ENCODE assay signal across 1 cellular context in the genomic region with DNA sequence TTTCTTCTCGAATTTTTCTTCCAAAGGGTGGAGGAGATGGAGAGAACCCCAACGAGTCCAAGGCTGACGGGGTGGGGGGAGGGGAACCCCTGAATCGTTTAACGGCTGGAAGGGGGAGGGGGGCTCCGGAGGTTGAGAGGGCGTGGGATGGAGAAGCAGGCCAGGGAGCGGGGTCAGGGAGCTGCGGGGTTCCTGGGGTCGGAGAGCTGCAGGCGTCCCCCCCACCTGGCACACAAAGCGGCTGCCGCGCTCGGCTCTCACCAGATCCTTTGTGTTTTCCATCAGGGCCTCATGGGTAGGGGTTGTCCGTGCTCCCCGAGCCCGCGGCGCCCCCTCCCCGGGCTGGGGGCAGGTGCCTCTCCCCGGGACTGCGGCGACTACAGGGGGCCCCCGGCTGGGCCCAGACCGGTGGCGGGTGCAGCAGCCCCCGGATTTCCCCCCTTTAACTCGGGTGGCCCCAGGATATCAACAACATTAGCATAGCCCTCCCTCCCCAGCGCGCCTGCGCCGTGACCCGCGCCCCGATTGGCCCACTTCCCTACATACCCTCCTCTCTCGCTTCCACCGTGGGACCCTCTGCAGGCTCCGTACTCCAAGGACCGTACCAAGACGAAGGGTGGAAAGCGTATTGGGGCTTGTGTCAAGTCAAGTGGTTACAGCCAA.
A peak's percentile ranks its signal among the peaks of the same experiment; 100 is the strongest.
TF ChIP-seq lines count a peak whose summit lies in the region.

A gene (minus strand): TSS at position 476 of the 663 bp plus-strand sequence. CDS start 34,888 bp downstream, outside the sequence.

TF ChIP-seq in HepG2, 621 proteins besides CTCF, POLR2A, EP300 and RAD21 (continued from another document and continues in another):
- TF ChIP-seq, protein P1, sequence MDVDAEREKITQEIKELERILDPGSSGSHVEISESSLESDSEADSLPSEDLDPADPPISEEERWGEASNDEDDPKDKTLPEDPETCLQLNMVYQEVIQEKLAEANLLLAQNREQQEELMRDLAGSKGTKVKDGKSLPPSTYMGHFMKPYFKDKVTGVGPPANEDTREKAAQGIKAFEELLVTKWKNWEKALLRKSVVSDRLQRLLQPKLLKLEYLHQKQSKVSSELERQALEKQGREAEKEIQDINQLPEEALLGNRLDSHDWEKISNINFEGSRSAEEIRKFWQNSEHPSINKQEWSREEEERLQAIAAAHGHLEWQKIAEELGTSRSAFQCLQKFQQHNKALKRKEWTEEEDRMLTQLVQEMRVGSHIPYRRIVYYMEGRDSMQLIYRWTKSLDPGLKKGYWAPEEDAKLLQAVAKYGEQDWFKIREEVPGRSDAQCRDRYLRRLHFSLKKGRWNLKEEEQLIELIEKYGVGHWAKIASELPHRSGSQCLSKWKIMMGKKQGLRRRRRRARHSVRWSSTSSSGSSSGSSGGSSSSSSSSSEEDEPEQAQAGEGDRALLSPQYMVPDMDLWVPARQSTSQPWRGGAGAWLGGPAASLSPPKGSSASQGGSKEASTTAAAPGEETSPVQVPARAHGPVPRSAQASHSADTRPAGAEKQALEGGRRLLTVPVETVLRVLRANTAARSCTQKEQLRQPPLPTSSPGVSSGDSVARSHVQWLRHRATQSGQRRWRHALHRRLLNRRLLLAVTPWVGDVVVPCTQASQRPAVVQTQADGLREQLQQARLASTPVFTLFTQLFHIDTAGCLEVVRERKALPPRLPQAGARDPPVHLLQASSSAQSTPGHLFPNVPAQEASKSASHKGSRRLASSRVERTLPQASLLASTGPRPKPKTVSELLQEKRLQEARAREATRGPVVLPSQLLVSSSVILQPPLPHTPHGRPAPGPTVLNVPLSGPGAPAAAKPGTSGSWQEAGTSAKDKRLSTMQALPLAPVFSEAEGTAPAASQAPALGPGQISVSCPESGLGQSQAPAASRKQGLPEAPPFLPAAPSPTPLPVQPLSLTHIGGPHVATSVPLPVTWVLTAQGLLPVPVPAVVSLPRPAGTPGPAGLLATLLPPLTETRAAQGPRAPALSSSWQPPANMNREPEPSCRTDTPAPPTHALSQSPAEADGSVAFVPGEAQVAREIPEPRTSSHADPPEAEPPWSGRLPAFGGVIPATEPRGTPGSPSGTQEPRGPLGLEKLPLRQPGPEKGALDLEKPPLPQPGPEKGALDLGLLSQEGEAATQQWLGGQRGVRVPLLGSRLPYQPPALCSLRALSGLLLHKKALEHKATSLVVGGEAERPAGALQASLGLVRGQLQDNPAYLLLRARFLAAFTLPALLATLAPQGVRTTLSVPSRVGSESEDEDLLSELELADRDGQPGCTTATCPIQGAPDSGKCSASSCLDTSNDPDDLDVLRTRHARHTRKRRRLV (CRISPR knock-in tag; IDR thresholded peaks at IDR 0.05), result peak; percentile 66; the same call in 1 of the 2 replicates
- no peak for TF ChIP-seq DNMT1 (CRISPR knock-in tag; IDR thresholded peaks at IDR 0.05)
- TF ChIP-seq XRCC5 (optimal IDR thresholded peaks at IDR 0.05; ENCODE audit: low read length), result no peak
- no peak for TF ChIP-seq ZNF839 (CRISPR knock-in tag; IDR thresholded peaks at IDR 0.05; ENCODE audit: borderline replicate concordance)
- no peak for TF ChIP-seq ZFP36L1 (CRISPR knock-in tag; IDR thresholded peaks at IDR 0.05)
- peak; percentile 11; the same call in 1 of the 2 replicates for TF ChIP-seq ZNF556 (CRISPR knock-in tag; IDR thresholded peaks at IDR 0.05; ENCODE audit: borderline replicate concordance)
- TF ChIP-seq RFX3 (CRISPR knock-in tag; IDR thresholded peaks at IDR 0.05), result no peak
- TF ChIP-seq RORA (CRISPR knock-in tag; IDR thresholded peaks at IDR 0.05), result no peak
- no peak for TF ChIP-seq STAT5B (CRISPR knock-in tag; IDR thresholded peaks at IDR 0.05)
- 0 out of 2 replicates have a peak, but pooled peaks have one; percentile 48 for TF ChIP-seq ZNF160 (CRISPR knock-in tag; IDR thresholded peaks at IDR 0.05)
- TF ChIP-seq POLR2G (IDR thresholded peaks at IDR 0.05; ENCODE audit: low read depth, low read length), result 0 out of 2 replicates have a peak, but pooled peaks have one; percentile 60
- TF ChIP-seq, protein P2, sequence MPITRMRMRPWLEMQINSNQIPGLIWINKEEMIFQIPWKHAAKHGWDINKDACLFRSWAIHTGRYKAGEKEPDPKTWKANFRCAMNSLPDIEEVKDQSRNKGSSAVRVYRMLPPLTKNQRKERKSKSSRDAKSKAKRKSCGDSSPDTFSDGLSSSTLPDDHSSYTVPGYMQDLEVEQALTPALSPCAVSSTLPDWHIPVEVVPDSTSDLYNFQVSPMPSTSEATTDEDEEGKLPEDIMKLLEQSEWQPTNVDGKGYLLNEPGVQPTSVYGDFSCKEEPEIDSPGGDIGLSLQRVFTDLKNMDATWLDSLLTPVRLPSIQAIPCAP (CRISPR knock-in tag; IDR thresholded peaks at IDR 0.05; ENCODE audit: low read depth), result no peak
- TF ChIP-seq SP2 (CRISPR knock-in tag; IDR thresholded peaks at IDR 0.05), result peak; percentile 51
- TF ChIP-seq ZNF101 (CRISPR knock-in tag; IDR thresholded peaks at IDR 0.05; ENCODE audit: borderline replicate concordance, low read depth), result no peak
- TF ChIP-seq RELA (CRISPR knock-in tag; IDR thresholded peaks at IDR 0.05), result no peak
- 0 out of 2 replicates have a peak, but pooled peaks have one; percentile 32 for TF ChIP-seq ZNF569 (CRISPR knock-in tag; IDR thresholded peaks at IDR 0.05; ENCODE audit: borderline replicate concordance)
- TF ChIP-seq MTA1 (CRISPR knock-in tag; IDR thresholded peaks at IDR 0.05; ENCODE audit: borderline replicate concordance), result 0 out of 2 replicates have a peak, but pooled peaks have one; percentile 38
- TF ChIP-seq, protein P3, sequence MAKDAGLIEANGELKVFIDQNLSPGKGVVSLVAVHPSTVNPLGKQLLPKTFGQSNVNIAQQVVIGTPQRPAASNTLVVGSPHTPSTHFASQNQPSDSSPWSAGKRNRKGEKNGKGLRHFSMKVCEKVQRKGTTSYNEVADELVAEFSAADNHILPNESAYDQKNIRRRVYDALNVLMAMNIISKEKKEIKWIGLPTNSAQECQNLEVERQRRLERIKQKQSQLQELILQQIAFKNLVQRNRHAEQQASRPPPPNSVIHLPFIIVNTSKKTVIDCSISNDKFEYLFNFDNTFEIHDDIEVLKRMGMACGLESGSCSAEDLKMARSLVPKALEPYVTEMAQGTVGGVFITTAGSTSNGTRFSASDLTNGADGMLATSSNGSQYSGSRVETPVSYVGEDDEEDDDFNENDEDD (CRISPR knock-in tag; IDR thresholded peaks at IDR 0.05; ENCODE audit: borderline replicate concordance), result no peak
- TF ChIP-seq ZNF501 (CRISPR knock-in tag; IDR thresholded peaks at IDR 0.05), result no peak
- no peak for TF ChIP-seq TOPORS (CRISPR knock-in tag; IDR thresholded peaks at IDR 0.05)
- TF ChIP-seq NFIB (CRISPR knock-in tag; IDR thresholded peaks at IDR 0.05; ENCODE audit: borderline replicate concordance), result no peak
- no peak for TF ChIP-seq EEA1 (CRISPR knock-in tag; IDR thresholded peaks at IDR 0.05; ENCODE audit: borderline replicate concordance)
- TF ChIP-seq, protein P4, sequence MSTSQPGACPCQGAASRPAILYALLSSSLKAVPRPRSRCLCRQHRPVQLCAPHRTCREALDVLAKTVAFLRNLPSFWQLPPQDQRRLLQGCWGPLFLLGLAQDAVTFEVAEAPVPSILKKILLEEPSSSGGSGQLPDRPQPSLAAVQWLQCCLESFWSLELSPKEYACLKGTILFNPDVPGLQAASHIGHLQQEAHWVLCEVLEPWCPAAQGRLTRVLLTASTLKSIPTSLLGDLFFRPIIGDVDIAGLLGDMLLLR (CRISPR knock-in tag; IDR thresholded peaks at IDR 0.05), result no peak; the same call in 1 of the 2 replicates
- no peak for TF ChIP-seq ADNP (CRISPR knock-in tag; IDR thresholded peaks at IDR 0.05)
- no peak for TF ChIP-seq GTF3A (CRISPR knock-in tag; conservative IDR thresholded peaks at IDR 0.05)
- TF ChIP-seq HDAC2 (CRISPR knock-in tag; IDR thresholded peaks at IDR 0.05), result no peak; the same call in 1 of the 2 replicates
- TF ChIP-seq NR2C2 (CRISPR knock-in tag; IDR thresholded peaks at IDR 0.05; ENCODE audit: borderline replicate concordance), result peak; percentile 95
- TF ChIP-seq SPEN (CRISPR knock-in tag; IDR thresholded peaks at IDR 0.05; ENCODE audit: low read depth), result peak; percentile 84; the same call in 1 of the 2 replicates
- no peak for TF ChIP-seq CBX2 (IDR thresholded peaks at IDR 0.05; ENCODE audit: low read depth, low read length)
- no peak for TF ChIP-seq CBX2 (CRISPR knock-in tag; IDR thresholded peaks at IDR 0.05; ENCODE audit: low read depth)
- TF ChIP-seq, protein P5, sequence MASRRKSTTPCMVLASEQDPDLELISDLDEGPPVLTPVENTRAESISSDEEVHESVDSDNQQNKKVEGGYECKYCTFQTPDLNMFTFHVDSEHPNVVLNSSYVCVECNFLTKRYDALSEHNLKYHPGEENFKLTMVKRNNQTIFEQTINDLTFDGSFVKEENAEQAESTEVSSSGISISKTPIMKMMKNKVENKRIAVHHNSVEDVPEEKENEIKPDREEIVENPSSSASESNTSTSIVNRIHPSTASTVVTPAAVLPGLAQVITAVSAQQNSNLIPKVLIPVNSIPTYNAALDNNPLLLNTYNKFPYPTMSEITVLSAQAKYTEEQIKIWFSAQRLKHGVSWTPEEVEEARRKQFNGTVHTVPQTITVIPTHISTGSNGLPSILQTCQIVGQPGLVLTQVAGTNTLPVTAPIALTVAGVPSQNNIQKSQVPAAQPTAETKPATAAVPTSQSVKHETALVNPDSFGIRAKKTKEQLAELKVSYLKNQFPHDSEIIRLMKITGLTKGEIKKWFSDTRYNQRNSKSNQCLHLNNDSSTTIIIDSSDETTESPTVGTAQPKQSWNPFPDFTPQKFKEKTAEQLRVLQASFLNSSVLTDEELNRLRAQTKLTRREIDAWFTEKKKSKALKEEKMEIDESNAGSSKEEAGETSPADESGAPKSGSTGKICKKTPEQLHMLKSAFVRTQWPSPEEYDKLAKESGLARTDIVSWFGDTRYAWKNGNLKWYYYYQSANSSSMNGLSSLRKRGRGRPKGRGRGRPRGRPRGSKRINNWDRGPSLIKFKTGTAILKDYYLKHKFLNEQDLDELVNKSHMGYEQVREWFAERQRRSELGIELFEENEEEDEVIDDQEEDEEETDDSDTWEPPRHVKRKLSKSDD (CRISPR knock-in tag; IDR thresholded peaks at IDR 0.05; ENCODE audit: low read depth), result no peak
- no peak for TF ChIP-seq ZNF468 (CRISPR knock-in tag; IDR thresholded peaks at IDR 0.05)
- no peak; the same call in 1 of the 2 replicates for TF ChIP-seq ZNF558 (CRISPR knock-in tag; IDR thresholded peaks at IDR 0.05; ENCODE audit: borderline replicate concordance)
- TF ChIP-seq SP5 (CRISPR knock-in tag; IDR thresholded peaks at IDR 0.05; ENCODE audit: borderline replicate concordance, low read depth), result no peak
- TF ChIP-seq AGO2 (optimal IDR thresholded peaks at IDR 0.05; ENCODE audit: low read depth, low read length), result peak; percentile 73
- 0 out of 2 replicates have a peak, but pooled peaks have one; percentile 46 for TF ChIP-seq ZNF256 (CRISPR knock-in tag; conservative IDR thresholded peaks at IDR 0.05)
- TF ChIP-seq, protein P6, sequence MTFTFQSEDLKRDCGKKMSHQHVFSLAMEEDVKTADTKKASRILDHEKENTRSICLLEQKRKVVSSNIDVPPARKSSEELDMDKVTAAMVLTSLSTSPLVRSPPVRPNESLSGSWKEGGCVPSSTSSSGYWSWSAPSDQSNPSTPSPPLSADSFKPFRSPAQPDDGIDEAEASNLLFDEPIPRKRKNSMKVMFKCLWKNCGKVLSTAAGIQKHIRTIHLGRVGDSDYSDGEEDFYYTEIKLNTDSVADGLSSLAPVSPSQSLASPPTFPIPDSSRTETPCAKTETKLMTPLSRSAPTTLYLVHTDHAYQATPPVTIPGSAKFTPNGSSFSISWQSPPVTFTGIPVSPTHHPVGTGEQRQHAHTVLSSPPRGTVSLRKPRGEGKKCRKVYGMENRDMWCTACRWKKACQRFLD (CRISPR knock-in tag; IDR thresholded peaks at IDR 0.05; ENCODE audit: borderline replicate concordance), result 0 out of 2 replicates have a peak, but pooled peaks have one; percentile 43
- TF ChIP-seq, protein P7, sequence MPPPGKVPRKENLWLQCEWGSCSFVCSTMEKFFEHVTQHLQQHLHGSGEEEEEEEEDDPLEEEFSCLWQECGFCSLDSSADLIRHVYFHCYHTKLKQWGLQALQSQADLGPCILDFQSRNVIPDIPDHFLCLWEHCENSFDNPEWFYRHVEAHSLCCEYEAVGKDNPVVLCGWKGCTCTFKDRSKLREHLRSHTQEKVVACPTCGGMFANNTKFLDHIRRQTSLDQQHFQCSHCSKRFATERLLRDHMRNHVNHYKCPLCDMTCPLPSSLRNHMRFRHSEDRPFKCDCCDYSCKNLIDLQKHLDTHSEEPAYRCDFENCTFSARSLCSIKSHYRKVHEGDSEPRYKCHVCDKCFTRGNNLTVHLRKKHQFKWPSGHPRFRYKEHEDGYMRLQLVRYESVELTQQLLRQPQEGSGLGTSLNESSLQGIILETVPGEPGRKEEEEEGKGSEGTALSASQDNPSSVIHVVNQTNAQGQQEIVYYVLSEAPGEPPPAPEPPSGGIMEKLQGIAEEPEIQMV (CRISPR knock-in tag; IDR thresholded peaks at IDR 0.05; ENCODE audit: low read depth), result no peak
- TF ChIP-seq NFKBIZ (CRISPR knock-in tag; IDR thresholded peaks at IDR 0.05), result no peak; the same call in 1 of the 2 replicates
- TF ChIP-seq ZNF652 (CRISPR knock-in tag; IDR thresholded peaks at IDR 0.05; ENCODE audit: borderline replicate concordance, low read depth), result no peak
- TF ChIP-seq, protein P8, sequence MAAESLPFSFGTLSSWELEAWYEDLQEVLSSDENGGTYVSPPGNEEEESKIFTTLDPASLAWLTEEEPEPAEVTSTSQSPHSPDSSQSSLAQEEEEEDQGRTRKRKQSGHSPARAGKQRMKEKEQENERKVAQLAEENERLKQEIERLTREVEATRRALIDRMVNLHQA (CRISPR knock-in tag; IDR thresholded peaks at IDR 0.05), result no peak
- TF ChIP-seq SRSF1 (optimal IDR thresholded peaks at IDR 0.05; ENCODE audit: low read depth, low read length), result peak; percentile 83
- TF ChIP-seq, protein P9, sequence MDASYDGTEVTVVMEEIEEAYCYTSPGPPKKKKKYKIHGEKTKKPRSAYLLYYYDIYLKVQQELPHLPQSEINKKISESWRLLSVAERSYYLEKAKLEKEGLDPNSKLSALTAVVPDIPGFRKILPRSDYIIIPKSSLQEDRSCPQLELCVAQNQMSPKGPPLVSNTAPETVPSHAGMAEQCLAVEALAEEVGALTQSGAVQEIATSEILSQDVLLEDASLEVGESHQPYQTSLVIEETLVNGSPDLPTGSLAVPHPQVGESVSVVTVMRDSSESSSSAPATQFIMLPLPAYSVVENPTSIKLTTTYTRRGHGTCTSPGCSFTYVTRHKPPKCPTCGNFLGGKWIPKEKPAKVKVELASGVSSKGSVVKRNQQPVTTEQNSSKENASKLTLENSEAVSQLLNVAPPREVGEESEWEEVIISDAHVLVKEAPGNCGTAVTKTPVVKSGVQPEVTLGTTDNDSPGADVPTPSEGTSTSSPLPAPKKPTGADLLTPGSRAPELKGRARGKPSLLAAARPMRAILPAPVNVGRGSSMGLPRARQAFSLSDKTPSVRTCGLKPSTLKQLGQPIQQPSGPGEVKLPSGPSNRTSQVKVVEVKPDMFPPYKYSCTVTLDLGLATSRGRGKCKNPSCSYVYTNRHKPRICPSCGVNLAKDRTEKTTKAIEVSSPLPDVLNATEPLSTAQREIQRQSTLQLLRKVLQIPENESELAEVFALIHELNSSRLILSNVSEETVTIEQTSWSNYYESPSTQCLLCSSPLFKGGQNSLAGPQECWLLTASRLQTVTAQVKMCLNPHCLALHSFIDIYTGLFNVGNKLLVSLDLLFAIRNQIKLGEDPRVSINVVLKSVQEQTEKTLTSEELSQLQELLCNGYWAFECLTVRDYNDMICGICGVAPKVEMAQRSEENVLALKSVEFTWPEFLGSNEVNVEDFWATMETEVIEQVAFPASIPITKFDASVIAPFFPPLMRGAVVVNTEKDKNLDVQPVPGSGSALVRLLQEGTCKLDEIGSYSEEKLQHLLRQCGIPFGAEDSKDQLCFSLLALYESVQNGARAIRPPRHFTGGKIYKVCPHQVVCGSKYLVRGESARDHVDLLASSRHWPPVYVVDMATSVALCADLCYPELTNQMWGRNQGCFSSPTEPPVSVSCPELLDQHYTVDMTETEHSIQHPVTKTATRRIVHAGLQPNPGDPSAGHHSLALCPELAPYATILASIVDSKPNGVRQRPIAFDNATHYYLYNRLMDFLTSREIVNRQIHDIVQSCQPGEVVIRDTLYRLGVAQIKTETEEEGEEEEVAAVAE (CRISPR knock-in tag; IDR thresholded peaks at IDR 0.05; ENCODE audit: borderline replicate concordance), result no peak
